8 cellular contexts compared by ENCODE assay signal in the genomic region with DNA sequence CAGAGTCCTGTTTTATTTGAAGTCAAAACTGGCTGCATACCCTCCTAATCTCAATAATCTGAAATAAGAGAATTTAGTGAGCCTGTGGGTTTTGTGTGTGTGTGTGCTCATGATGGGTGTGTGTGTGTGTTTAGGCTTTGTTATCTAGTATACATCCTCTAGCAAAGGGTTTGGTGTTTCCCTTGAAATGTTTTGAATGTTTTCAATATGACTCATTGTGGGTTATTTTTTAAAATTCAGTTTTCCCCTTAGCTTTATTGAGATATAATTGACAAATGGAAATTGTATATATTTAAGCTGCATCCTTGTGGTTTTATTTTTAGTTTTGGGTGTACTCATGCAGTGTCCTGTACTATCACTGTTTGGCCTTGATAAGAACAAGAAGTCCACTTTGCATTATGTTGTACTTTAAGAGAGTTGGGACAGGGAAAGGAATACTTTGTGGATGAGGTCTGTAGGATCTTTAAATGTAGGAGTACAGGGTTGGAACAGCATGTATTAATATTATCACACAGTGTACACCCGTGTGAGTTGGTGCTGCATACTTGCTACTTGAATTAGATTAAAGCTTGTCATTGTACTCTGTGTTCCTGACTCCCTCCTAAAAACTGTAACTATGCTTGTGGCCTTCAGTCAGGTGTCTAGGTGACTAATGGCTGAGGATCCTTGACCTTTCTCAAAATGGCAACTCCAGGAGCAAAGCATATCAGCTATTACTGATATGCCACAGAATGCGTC. TPM values are rescaled to one million over a fixed set of nuclear protein-coding genes. Genes with fewer than 3 reads are reported as not detected.
DNase-seq lines count a peak whose midpoint lies in the region; ATAC-seq, FAIRE-seq and TF ChIP-seq lines count a peak whose summit lies in the region.

No MANE protein-coding gene starts in this region.

- H3K4me1 ChIP-seq in psoas muscle, result peaks cover 65% of the 10 kb centered on the region

- FAIRE-seq in GM19239 (lab: Jason Lieb, UNC), result peak; percentile 44

- ATAC-seq in psoas muscle, result peak; percentile 78 to 91 (median 87)

- WGBS in psoas muscle, 3 donors, result 19 to 40% (median 29%) methylated on average over 2 of the region's 2 CpGs

- H3K9me3 ChIP-seq in psoas muscle, result no peaks in the 10 kb centered on the region

- DNase-seq in GM19239 (ENCODE audit: insufficient read length, low spot score), result no peak
- peak; percentile 77 for DNase-seq in M059J (ENCODE audit: low read depth)
- peak; percentile 27 to 60 for DNase-seq in dermis microvascular lymphatic vessel endothelial cell (ENCODE audit: low read depth in 2 of 2)
- no peak for DNase-seq in psoas muscle
- DNase-seq in RPMI8226, result no peak
- DNase-seq in HuH-7.5 (ENCODE audit: low spot score), result no peak
- no peak for DNase-seq in NCI-H146 (lab: John Stamatoyannopoulos, UW)
- no peak for DNase-seq in NCI-H1417 (lab: John Stamatoyannopoulos, UW)

- H3K27me3 ChIP-seq in psoas muscle (ENCODE audit: insufficient read depth in 3 of 3, low read length in 2 of 3), result no peaks in the 10 kb centered on the region

- no peaks in the 10 kb centered on the region for H3K36me3 ChIP-seq in psoas muscle (ENCODE audit: insufficient read depth in 1 of 2, low read depth in 1 of 2)

- H3K4me3 ChIP-seq in psoas muscle, result no peak overlapping the region

- TF ChIP-seq CTCF in psoas muscle (IDR thresholded peaks at IDR 0.05), result no peak

- H3K27ac ChIP-seq in psoas muscle, result peak overlapping the region; percentile 67

- intact Hi-C loops in psoas muscle (cut with DNase I), result loop anchor here in 1 of 2 donors (5.0 kb wide), 1 partner anchor 44 kb away; no protein-coding TSS in a partner anchor

RNA-seq across cellular contexts. Expression of a gene that starts 58.3 kb away (rescaled TPM):
- 89.3 and 159 TPM in 2 replicates for total RNA-seq in M059J (2014; rRNA removed; shearing (Covaris generic))
- total RNA-seq in dermis microvascular lymphatic vessel endothelial cell (58.5 and 71.2 TPM in 2 replicates), psoas muscle (100 to 1,000 TPM in 3 of 4 donors, 10 to 100 TPM in 1; 89.1 to 426 (median 179) TPM)
- 10 to 100 TPM; 54.5 to 93.2 (median 91.4) TPM for polyA plus RNA-seq in psoas muscle

Comparison
In these comparisons a context has a peak if more than half of its experiments do, and no peak if none do; other contexts are left out.
1. DNase-seq: peak in M059J (single experiment) and dermis microvascular lymphatic vessel endothelial cell (2 of 2); none in GM19239 (single experiment), psoas muscle (0 of 2), RPMI8226 (single experiment), HuH-7.5 (single experiment), NCI-H146 (single experiment) and NCI-H1417 (0 of 3).